In genomic region chr10:35369049-35369760, GRCh38 we compare ENCODE assay signal across 12 cellular contexts. TPM values are rescaled to one million over a fixed set of nuclear protein-coding genes. Genes with fewer than 3 reads are reported as not detected.
A peak's percentile ranks its signal among the peaks of the same experiment; 100 is the strongest.
DNase-seq lines count a peak whose midpoint lies in the region; ATAC-seq and TF ChIP-seq lines count a peak whose summit lies in the region.
"Had no signal": no experiment of that assay in that cellular context is flagged by ENCODE, and none has a peak within 500 bp of the region (broad histone marks: within the 10 kb centered on the region; RNA-seq: fewer than 3 reads in every experiment).

No MANE protein-coding gene starts in this region.

- H3K27me3 ChIP-seq in HL-60 (ENCODE audit: insufficient read depth, poor library complexity, severe bottlenecking) = no peaks in the 10 kb centered on the region
- no peaks in the 10 kb centered on the region for H3K27me3 ChIP-seq in hepatocyte
- no peaks in the 10 kb centered on the region for H3K27me3 ChIP-seq in spleen (replicated peaks in 1 of 7)
- H3K27me3 ChIP-seq: Peyer's patch had no signal

- TF ChIP-seq CTCF in HL-60 (IDR thresholded peaks at IDR 0.05; ENCODE audit: insufficient read depth, low read length) = no peak
- TF ChIP-seq CTCF in VCaP (conservative IDR thresholded peaks at IDR 0.05) = no peak
- no peak for TF ChIP-seq CTCF in hepatocyte (IDR thresholded peaks at IDR 0.05; ENCODE audit: poor library complexity)
- no peak for TF ChIP-seq CTCF in spleen (IDR thresholded peaks at IDR 0.05 in 8 of 11, conservative IDR thresholded peaks at IDR 0.05 in 3 of 11)

- H3K36me3 ChIP-seq in hepatocyte (replicated peaks; ENCODE audit: insufficient read depth, low read depth) = no peaks in the 10 kb centered on the region
- H3K36me3 ChIP-seq in spleen = no peaks in the 10 kb centered on the region
- H3K36me3 ChIP-seq: Peyer's patch had no signal

- no peak for TF ChIP-seq POLR2A in spleen (IDR thresholded peaks at IDR 0.05)

- WGBS in hepatocyte (ENCODE audit: low lambda C conversion rate, missing lambda C conversion rate) = 52% methylated on average over 7 of the region's 7 CpGs
- 24 to 34% (median 28%) methylated on average over 7 of the region's 7 CpGs for WGBS in spleen, 5 donors

- intact Hi-C loops in spleen (cut with DNase I; ENCODE audit: low total_unique reads) = no loop called here

- DNase-seq in HL-60 (ENCODE audit: low read depth in 1 of 2, low spot score in 1 of 2) (peak; percentile 17 to 49), hepatocyte (ENCODE audit: low spot score) (no peak), spleen (no peak), NCI-H2081 (lab: John Stamatoyannopoulos, UW) (no peak), NCI-H1694 treated with DMSO at 0.1 percent for 48 hours (lab: John Stamatoyannopoulos, UW) (no peak), T-helper 1 cell (no peak)
- DNase-seq: activated CD8-positive, alpha-beta memory T cell treated with anti-CD3 and anti-CD28 coated beads, Interleukin-2, amount 10 ng/mL, durations not matched to agents 7 days and 5 days; central memory CD4-positive, alpha-beta T cell; NCI-H1048; Peyer's patch had no signal

- no peaks in the 10 kb centered on the region for H3K9me2 ChIP-seq in hepatocyte (replicated peaks; ENCODE audit: insufficient read depth)

- H3K79me2 ChIP-seq in hepatocyte = peaks cover 92% of the 10 kb centered on the region

- H3K4me1 ChIP-seq in hepatocyte (ENCODE audit: insufficient read depth) (peaks cover 47% of the 10 kb centered on the region), spleen (peaks cover 31 to 99% (median 68%) of the 10 kb centered on the region in 6 donors)

- ATAC-seq in GM18873 (IDR thresholded peaks at IDR 0.05; ENCODE audit: low FRiP score, unreplicated experiment) = no peak
- ATAC-seq: activated CD8-positive, alpha-beta memory T cell treated with anti-CD3 and anti-CD28 coated beads, Interleukin-2, amount 10 ng/mL, durations not matched to agents 7 days and 5 days had no signal

- H3K27ac ChIP-seq in HL-60 (replicated peaks) (no peak overlapping the region), VCaP (peak overlapping the region; percentile 38; the same call in 1 of the 2 replicates), hepatocyte (peak overlapping the region; percentile 57), spleen (peak overlapping the region in 7 of 8 donors; percentile 17 to 70 (median 66))

- H3K4me3 ChIP-seq in HL-60 (replicated peaks; ENCODE audit: insufficient read depth, low read length) (no peak overlapping the region), hepatocyte (no peak overlapping the region), spleen (no peak overlapping the region)
- H3K4me3 ChIP-seq: Peyer's patch had no signal

- peaks cover 11% of the 10 kb centered on the region for H4K20me1 ChIP-seq in hepatocyte (ENCODE audit: insufficient read depth, poor library complexity, severe bottlenecking)

- no peak overlapping the region for H2AFZ ChIP-seq in hepatocyte

- peak overlapping the region; percentile 55 for H3K4me2 ChIP-seq in hepatocyte

- no peaks in the 10 kb centered on the region for H3K9me3 ChIP-seq in hepatocyte (ENCODE audit: low read depth)
- H3K9me3 ChIP-seq in spleen = no peaks in the 10 kb centered on the region
- H3K9me3 ChIP-seq: Peyer's patch had no signal

RNA-seq across cellular contexts. Expression of gene CCNY, which starts 32.9 kb away (rescaled TPM):
- 51.1 and 51.5 TPM in 2 replicates for total RNA-seq in hepatocyte
- polyA plus RNA-seq in hepatocyte = 51.3 and 55.8 TPM in 2 replicates
- 10 to 100 TPM; 40.1 to 83.1 (median 55.2) TPM for total RNA-seq in spleen
- polyA plus RNA-seq in spleen = 10 to 100 TPM; 21.1 to 32.1 (median 26.5) TPM

Comparison
In these comparisons a context has a peak if more than half of its experiments do, and no peak if none do; other contexts are left out.
1. DNase-seq: peak in HL-60 (2 of 2); none in hepatocyte (single experiment), spleen (single experiment), NCI-H2081 (0 of 2), NCI-H1694 treated with DMSO at 0.1 percent for 48 hours (single experiment) and T-helper 1 cell (0 of 5).